ENCODE assay signal across 1 cellular context in the genomic region with DNA sequence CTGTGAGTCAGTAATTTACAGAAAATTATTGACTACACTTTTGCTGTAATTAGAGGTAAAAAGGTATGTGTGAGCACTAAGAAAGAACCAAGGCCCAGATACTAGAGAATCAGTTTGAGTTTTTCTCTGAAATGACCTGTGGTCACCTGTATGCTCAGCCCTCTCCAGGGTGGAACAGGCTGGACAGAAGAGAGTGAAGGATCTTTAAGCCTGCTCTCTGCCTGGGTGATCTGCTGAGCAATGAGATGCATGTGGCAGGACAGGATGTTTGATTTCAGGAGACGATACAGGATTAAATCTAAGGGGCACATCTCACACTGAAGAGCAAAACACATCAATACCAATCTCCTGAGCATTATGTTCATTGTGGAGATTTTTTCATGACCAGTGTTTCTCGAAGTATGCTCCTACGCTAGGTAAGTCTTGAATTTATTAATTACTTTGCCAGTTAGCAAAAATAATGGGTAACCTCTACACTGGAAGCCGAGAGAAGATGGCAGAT.
TF ChIP-seq lines count a peak whose summit lies in the region.

No MANE protein-coding gene starts in this region.

TF ChIP-seq in WTC11, 78 proteins besides CTCF, POLR2A, EP300 and RAD21 (continued from another document):
- TF ChIP-seq, protein P1, sequence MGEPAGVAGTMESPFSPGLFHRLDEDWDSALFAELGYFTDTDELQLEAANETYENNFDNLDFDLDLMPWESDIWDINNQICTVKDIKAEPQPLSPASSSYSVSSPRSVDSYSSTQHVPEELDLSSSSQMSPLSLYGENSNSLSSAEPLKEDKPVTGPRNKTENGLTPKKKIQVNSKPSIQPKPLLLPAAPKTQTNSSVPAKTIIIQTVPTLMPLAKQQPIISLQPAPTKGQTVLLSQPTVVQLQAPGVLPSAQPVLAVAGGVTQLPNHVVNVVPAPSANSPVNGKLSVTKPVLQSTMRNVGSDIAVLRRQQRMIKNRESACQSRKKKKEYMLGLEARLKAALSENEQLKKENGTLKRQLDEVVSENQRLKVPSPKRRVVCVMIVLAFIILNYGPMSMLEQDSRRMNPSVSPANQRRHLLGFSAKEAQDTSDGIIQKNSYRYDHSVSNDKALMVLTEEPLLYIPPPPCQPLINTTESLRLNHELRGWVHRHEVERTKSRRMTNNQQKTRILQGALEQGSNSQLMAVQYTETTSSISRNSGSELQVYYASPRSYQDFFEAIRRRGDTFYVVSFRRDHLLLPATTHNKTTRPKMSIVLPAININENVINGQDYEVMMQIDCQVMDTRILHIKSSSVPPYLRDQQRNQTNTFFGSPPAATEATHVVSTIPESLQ (CRISPR knock-in tag; IDR thresholded peaks at IDR 0.05): no peak
- TF ChIP-seq ZNF671 (CRISPR knock-in tag; IDR thresholded peaks at IDR 0.05) (no peak), SMAD3 (CRISPR knock-in tag; IDR thresholded peaks at IDR 0.05; ENCODE audit: borderline replicate concordance) (no peak), GRHL2 (CRISPR knock-in tag; IDR thresholded peaks at IDR 0.05; ENCODE audit: insufficient replicate concordance, severe bottlenecking) (no peak), SP1 (CRISPR knock-in tag; conservative IDR thresholded peaks at IDR 0.05) (no peak), SOX15 (CRISPR knock-in tag; IDR thresholded peaks at IDR 0.05) (no peak)
- TF ChIP-seq, protein P2, sequence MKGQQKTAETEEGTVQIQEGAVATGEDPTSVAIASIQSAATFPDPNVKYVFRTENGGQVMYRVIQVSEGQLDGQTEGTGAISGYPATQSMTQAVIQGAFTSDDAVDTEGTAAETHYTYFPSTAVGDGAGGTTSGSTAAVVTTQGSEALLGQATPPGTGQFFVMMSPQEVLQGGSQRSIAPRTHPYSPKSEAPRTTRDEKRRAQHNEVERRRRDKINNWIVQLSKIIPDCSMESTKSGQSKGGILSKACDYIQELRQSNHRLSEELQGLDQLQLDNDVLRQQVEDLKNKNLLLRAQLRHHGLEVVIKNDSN (CRISPR knock-in tag; IDR thresholded peaks at IDR 0.05): no peak
- TF ChIP-seq, protein P3, sequence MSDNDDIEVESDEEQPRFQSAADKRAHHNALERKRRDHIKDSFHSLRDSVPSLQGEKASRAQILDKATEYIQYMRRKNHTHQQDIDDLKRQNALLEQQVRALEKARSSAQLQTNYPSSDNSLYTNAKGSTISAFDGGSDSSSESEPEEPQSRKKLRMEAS (CRISPR knock-in tag; IDR thresholded peaks at IDR 0.05): no peak
- TF ChIP-seq, protein P4, sequence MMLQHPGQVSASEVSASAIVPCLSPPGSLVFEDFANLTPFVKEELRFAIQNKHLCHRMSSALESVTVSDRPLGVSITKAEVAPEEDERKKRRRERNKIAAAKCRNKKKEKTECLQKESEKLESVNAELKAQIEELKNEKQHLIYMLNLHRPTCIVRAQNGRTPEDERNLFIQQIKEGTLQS (CRISPR knock-in tag; conservative IDR thresholded peaks at IDR 0.05): no peak
- TF ChIP-seq, protein P5, sequence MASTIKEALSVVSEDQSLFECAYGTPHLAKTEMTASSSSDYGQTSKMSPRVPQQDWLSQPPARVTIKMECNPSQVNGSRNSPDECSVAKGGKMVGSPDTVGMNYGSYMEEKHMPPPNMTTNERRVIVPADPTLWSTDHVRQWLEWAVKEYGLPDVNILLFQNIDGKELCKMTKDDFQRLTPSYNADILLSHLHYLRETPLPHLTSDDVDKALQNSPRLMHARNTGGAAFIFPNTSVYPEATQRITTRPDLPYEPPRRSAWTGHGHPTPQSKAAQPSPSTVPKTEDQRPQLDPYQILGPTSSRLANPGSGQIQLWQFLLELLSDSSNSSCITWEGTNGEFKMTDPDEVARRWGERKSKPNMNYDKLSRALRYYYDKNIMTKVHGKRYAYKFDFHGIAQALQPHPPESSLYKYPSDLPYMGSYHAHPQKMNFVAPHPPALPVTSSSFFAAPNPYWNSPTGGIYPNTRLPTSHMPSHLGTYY (CRISPR knock-in tag; IDR thresholded peaks at IDR 0.05): no peak
- TF ChIP-seq, protein P6, sequence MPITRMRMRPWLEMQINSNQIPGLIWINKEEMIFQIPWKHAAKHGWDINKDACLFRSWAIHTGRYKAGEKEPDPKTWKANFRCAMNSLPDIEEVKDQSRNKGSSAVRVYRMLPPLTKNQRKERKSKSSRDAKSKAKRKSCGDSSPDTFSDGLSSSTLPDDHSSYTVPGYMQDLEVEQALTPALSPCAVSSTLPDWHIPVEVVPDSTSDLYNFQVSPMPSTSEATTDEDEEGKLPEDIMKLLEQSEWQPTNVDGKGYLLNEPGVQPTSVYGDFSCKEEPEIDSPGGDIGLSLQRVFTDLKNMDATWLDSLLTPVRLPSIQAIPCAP (CRISPR knock-in tag; IDR thresholded peaks at IDR 0.05): no peak
